10 cellular contexts compared by ENCODE assay signal in the genomic region with DNA sequence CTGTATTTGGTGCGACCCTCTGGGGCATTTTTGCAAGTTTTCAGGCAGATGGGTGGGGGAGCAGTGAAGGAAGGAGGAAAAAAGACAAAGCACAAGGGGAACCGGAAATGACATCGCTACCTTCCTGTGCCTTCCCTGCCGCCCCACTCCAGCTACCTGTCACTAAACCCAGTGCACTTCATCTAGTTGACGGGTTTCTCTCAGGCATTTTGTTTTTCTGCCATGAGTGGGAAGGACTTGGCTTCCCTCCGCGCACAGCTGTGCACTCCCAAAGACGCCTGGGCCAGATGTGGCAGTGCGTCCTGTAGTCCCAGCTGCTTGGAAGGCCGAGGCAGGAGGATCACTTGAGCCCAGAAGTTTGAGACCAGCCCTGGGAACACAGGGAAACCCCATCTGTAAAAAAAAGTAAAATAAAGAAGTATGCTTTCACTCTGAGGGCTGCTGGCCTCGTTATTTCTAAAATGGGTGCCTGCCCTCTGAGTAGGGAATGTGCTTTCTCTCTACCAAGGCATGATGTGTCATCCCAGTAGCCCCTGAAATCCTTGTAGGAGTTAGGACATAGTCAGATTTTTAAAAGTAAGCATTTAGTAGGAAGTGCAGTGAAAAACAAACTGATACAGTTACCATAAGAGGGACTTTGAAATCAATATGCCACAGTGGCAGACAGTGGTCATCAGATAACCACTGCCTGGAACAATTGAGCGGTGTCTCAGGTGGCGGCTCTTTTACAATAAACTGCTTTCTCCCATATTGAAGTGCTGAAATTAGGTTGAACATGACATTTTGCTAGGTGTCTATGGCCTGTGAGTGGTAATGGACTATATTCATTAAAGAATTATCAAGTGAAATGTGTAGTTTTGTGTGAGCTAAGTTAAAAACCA.
A peak's percentile ranks its signal among the peaks of the same experiment; 100 is the strongest.
DNase-seq lines count a peak whose midpoint lies in the region; ATAC-seq, FAIRE-seq and TF ChIP-seq lines count a peak whose summit lies in the region.
"Had no signal": no experiment of that assay in that cellular context is flagged by ENCODE, and none has a peak within 500 bp of the region (broad histone marks: within the 10 kb centered on the region; RNA-seq: fewer than 3 reads in every experiment).

No MANE protein-coding gene starts in this region.

- no peaks in the 10 kb centered on the region for H3K79me2 ChIP-seq in K562 (ENCODE audit: control insufficient read depth, insufficient read depth, low read length)

- in situ Hi-C loops in K562 (cut with MboI) = no loop called here

- peaks cover 3% of the 10 kb centered on the region for H3K9me1 ChIP-seq in K562 (ENCODE audit: control insufficient read depth, insufficient read depth, low read length)

- H2AFZ ChIP-seq in K562 (ENCODE audit: low read depth, low read length) = no peak overlapping the region

- no peaks in the 10 kb centered on the region for H3K9me3 Mint-ChIP-seq in CD4-positive, alpha-beta memory T cell
- no peaks in the 10 kb centered on the region for H3K9me3 Mint-ChIP-seq in nephron
- H3K9me3 Mint-ChIP-seq: memory B cell had no signal

- TF ChIP-seq CTCF in K562 (IDR thresholded peaks at IDR 0.05 in 2 of 3, conservative IDR thresholded peaks at IDR 0.05 in 1 of 3; ENCODE audit: insufficient read depth in 2 of 3, low read depth in 1 of 3, low read length in 3 of 3) (no peak), nephron (IDR thresholded peaks at IDR 0.05; ENCODE audit: unreplicated experiment in 3 of 3) (no peak), foreskin keratinocyte (conservative IDR thresholded peaks at IDR 0.05) (no peak)

- no peaks in the 10 kb centered on the region for H3K27me3 ChIP-seq in CD4-positive, alpha-beta memory T cell (ENCODE audit: insufficient read depth, low read length)
- H3K27me3 ChIP-seq in K562 (ENCODE audit: control insufficient read depth in 2 of 2, insufficient read depth in 2 of 2, low read length in 2 of 2) (no peaks in the 10 kb centered on the region), foreskin keratinocyte (no peaks in the 10 kb centered on the region)

- no peaks in the 10 kb centered on the region for H3K27me3 Mint-ChIP-seq in CD4-positive, alpha-beta memory T cell
- peaks cover 3% of the 10 kb centered on the region for H3K27me3 Mint-ChIP-seq in nephron (ENCODE audit: low read depth)
- H3K27me3 Mint-ChIP-seq: memory B cell had no signal

- no peak for FAIRE-seq in K562 (lab: Jason Lieb, UNC)

- TF ChIP-seq EP300 in K562 (IDR thresholded peaks at IDR 0.05; ENCODE audit: low read length) = no peak

- no peak overlapping the region for H3K4me2 ChIP-seq in K562 (ENCODE audit: insufficient read depth, low read length)

- H4K20me1 ChIP-seq in K562 (replicated peaks; ENCODE audit: control insufficient read depth, insufficient read depth, low read length) = no peaks in the 10 kb centered on the region

- ATAC-seq in K562 (no peak), foreskin keratinocyte (no peak)

- POLR2A ChIA-PET in CD4-positive, alpha-beta memory T cell (lab: Charles Lee; ENCODE audit: partially characterized antibody) = interaction anchor here (0.7 to 2.3 kb wide), 11 partner anchors 16 to 295 kb away, joined by 3 to 8 read pairs (median 4); no protein-coding TSS in a partner anchor
- POLR2A ChIA-PET in K562 (lab: Yijun Ruan, JAX) = no interaction called here

- peak overlapping the region; percentile 33 to 74 (median 59) for H3K4me3 Mint-ChIP-seq in CD4-positive, alpha-beta memory T cell
- no peak overlapping the region for H3K4me3 Mint-ChIP-seq in nephron
- H3K4me3 Mint-ChIP-seq: memory B cell had no signal

- H3K9ac ChIP-seq in K562 (ENCODE audit: insufficient read depth in 1 of 2, low read depth in 2 of 2, low read length in 2 of 2) = peak overlapping the region in 1 of 2 experiments; percentile 64; a peak in 1 of 4 replicates

- H3K27ac Mint-ChIP-seq in CD4-positive, alpha-beta memory T cell = peak overlapping the region; percentile 88 to 94 (median 91)
- H3K27ac Mint-ChIP-seq in nephron = peak overlapping the region in 2 of 3 experiments; percentile 50 to 58

- WGBS in K562 (ENCODE audit: insufficient coverage, low coverage, missing lambda C conversion rate) = 85% methylated on average over 11 of the region's 13 CpGs

- no TSS peak for BruUV-seq in K562 (replicated peaks; lab: Mats Ljungman, UMichigan)

- CTCF ChIA-PET in CD4-positive, alpha-beta memory T cell (lab: Charles Lee; ENCODE audit: partially characterized antibody) = interaction anchor here (0.8 to 1.4 kb wide), 3 partner anchors 31 to 141 kb away, joined by 3 read pairs; no protein-coding TSS in a partner anchor
- CTCF ChIA-PET in K562 (lab: Yijun Ruan, JAX; ENCODE audit: low intra/inter-chr PET ratio) = no interaction called here

- no peaks in the 10 kb centered on the region for H3K9me3 ChIP-seq in CD4-positive, alpha-beta memory T cell (ENCODE audit: control insufficient read depth in 1 of 2, low read length in 2 of 2)
- H3K9me3 ChIP-seq in K562 (replicated peaks; ENCODE audit: control insufficient read depth, insufficient read depth, low read depth, low read length) = no peaks in the 10 kb centered on the region

- H3K4me3 ChIP-seq in CD4-positive, alpha-beta memory T cell (ENCODE audit: low read length in 2 of 2) = peak overlapping the region in 1 of 2 donors; percentile 6
- H3K4me3 ChIP-seq in K562 = no peak overlapping the region

- peaks cover 25% of the 10 kb centered on the region in 2 donors for H3K36me3 Mint-ChIP-seq in CD4-positive, alpha-beta memory T cell
- peaks cover 29% of the 10 kb centered on the region for H3K36me3 Mint-ChIP-seq in nephron (ENCODE audit: low read depth)

- peak overlapping the region; percentile 45 for H3K27ac ChIP-seq in CD4-positive, alpha-beta memory T cell (ENCODE audit: low read depth, low read length)
- H3K27ac ChIP-seq in K562 (ENCODE audit: extremely low read depth, low read depth, low read length) (no peak overlapping the region), foreskin keratinocyte (no peak overlapping the region)

- H3K36me3 ChIP-seq in CD4-positive, alpha-beta memory T cell (ENCODE audit: insufficient read depth, low read length) = peaks cover 6% of the 10 kb centered on the region
- peaks cover 29% of the 10 kb centered on the region; the same call in 2 of the 3 replicates for H3K36me3 ChIP-seq in K562 (ENCODE audit: control insufficient read depth, insufficient read depth, low read length)

- TF ChIP-seq POLR2A in K562 (conservative IDR thresholded peaks at IDR 0.05) = no peak

- no peak for TF ChIP-seq RAD21 in K562 (CRISPR knock-in tag; conservative IDR thresholded peaks at IDR 0.05 in 1 of 2, IDR thresholded peaks at IDR 0.05 in 1 of 2)

- peak in 4 of 5 donors; percentile 45 to 62 (median 54) for DNase-seq in CD4-positive, alpha-beta memory T cell
- DNase-seq in M059J (ENCODE audit: low read depth) (peak; percentile 9), K562 (ENCODE audit: extremely low read depth in 1 of 4, low spot score in 3 of 4) (no peak), foreskin keratinocyte (no peak), globus pallidus (ENCODE audit: low spot score) (no peak), inferior parietal cortex (ENCODE audit: extremely low spot score) (no peak), cerebellum (ENCODE audit: low spot score) (no peak)
- DNase-seq: NCI-H774 had no signal

- intact Hi-C loops in CD4-positive, alpha-beta memory T cell (cut with micrococcal nuclease) = no loop called here
- intact Hi-C loops in K562 (cut with micrococcal nuclease) = no loop called here

- H3K4me1 ChIP-seq in CD4-positive, alpha-beta memory T cell (ENCODE audit: insufficient read depth, low read length) = peaks cover 56% of the 10 kb centered on the region
- H3K4me1 ChIP-seq in K562 (replicated peaks in 1 of 2; ENCODE audit: control insufficient read depth in 2 of 2, insufficient read depth in 2 of 2, low read length in 2 of 2) (peaks cover 7 to 13% of the 10 kb centered on the region in 2 experiments; a peak in 4 of 5 replicates), foreskin keratinocyte (peaks cover 31% of the 10 kb centered on the region)

- H3K4me1 Mint-ChIP-seq in CD4-positive, alpha-beta memory T cell = peaks cover 41 to 77% (median 58%) of the 10 kb centered on the region in 4 donors
- peaks cover 27% of the 10 kb centered on the region for H3K4me1 Mint-ChIP-seq in nephron

TF ChIP-seq in K562, 482 proteins besides CTCF, POLR2A, EP300 and RAD21:
- no peak for TF ChIP-seq RAD51 (IDR thresholded peaks at IDR 0.05; ENCODE audit: borderline replicate concordance, low read depth)
- TF ChIP-seq ZBTB33 (CRISPR knock-in tag; IDR thresholded peaks at IDR 0.05) = peak; percentile 47; the same call in 1 of the 2 replicates

Comparison
In these comparisons a context has a peak if more than half of its experiments do, and no peak if none do; other contexts are left out.
1. DNase-seq: peak in CD4-positive, alpha-beta memory T cell (4 of 5) and M059J (single experiment); none in K562 (0 of 4), foreskin keratinocyte (0 of 2), globus pallidus (single experiment), inferior parietal cortex (single experiment) and cerebellum (single experiment).
2. H3K4me3 Mint-ChIP-seq: peak in CD4-positive, alpha-beta memory T cell (8 of 8); none in nephron (0 of 3).